In the genomic region with DNA sequence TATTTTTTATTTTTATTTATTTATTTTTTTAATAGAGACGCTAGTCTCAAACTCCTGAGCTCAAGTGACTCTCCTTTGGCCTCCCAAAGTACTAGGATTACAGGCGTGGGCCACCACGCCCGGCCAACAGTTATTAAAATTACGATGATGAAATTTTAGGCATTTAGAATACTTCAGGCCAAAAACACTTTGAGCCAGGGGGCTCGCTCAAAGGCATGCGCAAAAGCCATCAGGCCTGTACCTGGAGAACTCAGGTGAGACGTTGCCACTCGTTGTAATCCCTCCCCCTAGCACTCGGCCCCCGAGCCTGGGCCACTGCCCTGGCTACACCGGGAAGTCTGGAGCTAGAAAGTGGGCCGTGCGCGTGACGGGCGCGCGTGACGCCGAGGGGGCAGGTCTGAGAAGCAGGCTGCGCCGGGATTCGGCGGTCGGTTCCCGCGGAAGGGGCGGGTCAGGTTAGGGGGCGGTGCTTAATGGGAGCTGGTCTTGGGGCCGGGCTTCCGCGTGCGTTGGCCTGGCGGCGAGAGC, we compare ENCODE assay signal across 1 cellular context.
TF ChIP-seq lines count a peak whose summit lies in the region.

No MANE protein-coding gene starts in this region.

TF ChIP-seq in HepG2, 621 proteins besides CTCF, POLR2A, EP300 and RAD21 (continued from another document and continues in another):
- TF ChIP-seq SKIL (CRISPR knock-in tag; IDR thresholded peaks at IDR 0.05; ENCODE audit: borderline replicate concordance) (peak; percentile 70), ELF3 (CRISPR knock-in tag; IDR thresholded peaks at IDR 0.05) (peak; percentile 99), ZNF547 (CRISPR knock-in tag; IDR thresholded peaks at IDR 0.05) (no peak; the same call in none of the 2 replicates), ZNF790 (CRISPR knock-in tag; IDR thresholded peaks at IDR 0.05; ENCODE audit: borderline replicate concordance) (no peak), KMT2A (CRISPR knock-in tag; IDR thresholded peaks at IDR 0.05) (no peak; the same call in 1 of the 2 replicates), BCL3 (CRISPR knock-in tag; IDR thresholded peaks at IDR 0.05) (peak; percentile 60; the same call in 1 of the 2 replicates), ZNF510 (CRISPR knock-in tag; IDR thresholded peaks at IDR 0.05; ENCODE audit: low read depth) (peak; percentile 74), ZBTB43 (CRISPR knock-in tag; conservative IDR thresholded peaks at IDR 0.05) (peak; percentile 71), ZNF597 (CRISPR knock-in tag; IDR thresholded peaks at IDR 0.05) (no peak), ZBTB8A (CRISPR knock-in tag; IDR thresholded peaks at IDR 0.05; ENCODE audit: borderline replicate concordance, low read depth) (no peak; the same call in 1 of the 2 replicates), ZBTB44 (CRISPR knock-in tag; IDR thresholded peaks at IDR 0.05) (peak; percentile 93; the same call in 1 of the 2 replicates), ZKSCAN8 (CRISPR knock-in tag; IDR thresholded peaks at IDR 0.05; ENCODE audit: borderline replicate concordance) (peak; percentile 90), ZFP90 (CRISPR knock-in tag; IDR thresholded peaks at IDR 0.05; ENCODE audit: borderline replicate concordance) (peak; percentile 75; the same call in 1 of the 2 replicates), ZNF777 (CRISPR knock-in tag; IDR thresholded peaks at IDR 0.05) (no peak), NBN (conservative IDR thresholded peaks at IDR 0.05) (no peak), HMG20B (CRISPR knock-in tag; conservative IDR thresholded peaks at IDR 0.05) (peak; percentile 80), DZIP1 (CRISPR knock-in tag; IDR thresholded peaks at IDR 0.05) (no peak; the same call in 1 of the 2 replicates), GZF1 (CRISPR knock-in tag; IDR thresholded peaks at IDR 0.05) (no peak), IRF2 (CRISPR knock-in tag; IDR thresholded peaks at IDR 0.05) (peak; percentile 91), CENPBD1 (CRISPR knock-in tag; IDR thresholded peaks at IDR 0.05; ENCODE audit: borderline replicate concordance, low read depth) (no peak), SP140L (CRISPR knock-in tag; IDR thresholded peaks at IDR 0.05; ENCODE audit: borderline replicate concordance) (peak; percentile 56; the same call in 1 of the 2 replicates), POGZ (CRISPR knock-in tag; IDR thresholded peaks at IDR 0.05) (peak; percentile 91), EZH2 (conservative IDR thresholded peaks at IDR 0.05; ENCODE audit: low read depth, low read length) (no peak), ZNF713 (CRISPR knock-in tag; IDR thresholded peaks at IDR 0.05) (no peak; the same call in 1 of the 2 replicates), SAP130 (CRISPR knock-in tag; IDR thresholded peaks at IDR 0.05; ENCODE audit: low read depth) (peak; percentile 97), GATAD2A (CRISPR knock-in tag; IDR thresholded peaks at IDR 0.05) (peak; percentile 95), NONO (IDR thresholded peaks at IDR 0.05) (no peak), NONO (CRISPR knock-in tag; conservative IDR thresholded peaks at IDR 0.05) (peak; percentile 89), MED1 (CRISPR knock-in tag; IDR thresholded peaks at IDR 0.05) (peak; percentile 86), ZNF225 (CRISPR knock-in tag; IDR thresholded peaks at IDR 0.05) (no peak), HDAC2 (CRISPR knock-in tag; IDR thresholded peaks at IDR 0.05) (peak; percentile 96), TAF1 (CRISPR knock-in tag; IDR thresholded peaks at IDR 0.05) (peak; percentile 87), U2AF1 (optimal IDR thresholded peaks at IDR 0.05; ENCODE audit: low read depth, low read length) (peak; percentile 70), RARG (CRISPR knock-in tag; IDR thresholded peaks at IDR 0.05; ENCODE audit: low read depth) (no peak), PHF8 (CRISPR knock-in tag; IDR thresholded peaks at IDR 0.05) (peak; percentile 96), JUN (CRISPR knock-in tag; IDR thresholded peaks at IDR 0.05) (no peak; the same call in 1 of the 2 replicates), TARDBP (CRISPR knock-in tag; IDR thresholded peaks at IDR 0.05) (peak; percentile 93), ZNF850 (CRISPR knock-in tag; conservative IDR thresholded peaks at IDR 0.05) (no peak), ZNF468 (CRISPR knock-in tag; IDR thresholded peaks at IDR 0.05) (no peak)
- TF ChIP-seq, protein P1, sequence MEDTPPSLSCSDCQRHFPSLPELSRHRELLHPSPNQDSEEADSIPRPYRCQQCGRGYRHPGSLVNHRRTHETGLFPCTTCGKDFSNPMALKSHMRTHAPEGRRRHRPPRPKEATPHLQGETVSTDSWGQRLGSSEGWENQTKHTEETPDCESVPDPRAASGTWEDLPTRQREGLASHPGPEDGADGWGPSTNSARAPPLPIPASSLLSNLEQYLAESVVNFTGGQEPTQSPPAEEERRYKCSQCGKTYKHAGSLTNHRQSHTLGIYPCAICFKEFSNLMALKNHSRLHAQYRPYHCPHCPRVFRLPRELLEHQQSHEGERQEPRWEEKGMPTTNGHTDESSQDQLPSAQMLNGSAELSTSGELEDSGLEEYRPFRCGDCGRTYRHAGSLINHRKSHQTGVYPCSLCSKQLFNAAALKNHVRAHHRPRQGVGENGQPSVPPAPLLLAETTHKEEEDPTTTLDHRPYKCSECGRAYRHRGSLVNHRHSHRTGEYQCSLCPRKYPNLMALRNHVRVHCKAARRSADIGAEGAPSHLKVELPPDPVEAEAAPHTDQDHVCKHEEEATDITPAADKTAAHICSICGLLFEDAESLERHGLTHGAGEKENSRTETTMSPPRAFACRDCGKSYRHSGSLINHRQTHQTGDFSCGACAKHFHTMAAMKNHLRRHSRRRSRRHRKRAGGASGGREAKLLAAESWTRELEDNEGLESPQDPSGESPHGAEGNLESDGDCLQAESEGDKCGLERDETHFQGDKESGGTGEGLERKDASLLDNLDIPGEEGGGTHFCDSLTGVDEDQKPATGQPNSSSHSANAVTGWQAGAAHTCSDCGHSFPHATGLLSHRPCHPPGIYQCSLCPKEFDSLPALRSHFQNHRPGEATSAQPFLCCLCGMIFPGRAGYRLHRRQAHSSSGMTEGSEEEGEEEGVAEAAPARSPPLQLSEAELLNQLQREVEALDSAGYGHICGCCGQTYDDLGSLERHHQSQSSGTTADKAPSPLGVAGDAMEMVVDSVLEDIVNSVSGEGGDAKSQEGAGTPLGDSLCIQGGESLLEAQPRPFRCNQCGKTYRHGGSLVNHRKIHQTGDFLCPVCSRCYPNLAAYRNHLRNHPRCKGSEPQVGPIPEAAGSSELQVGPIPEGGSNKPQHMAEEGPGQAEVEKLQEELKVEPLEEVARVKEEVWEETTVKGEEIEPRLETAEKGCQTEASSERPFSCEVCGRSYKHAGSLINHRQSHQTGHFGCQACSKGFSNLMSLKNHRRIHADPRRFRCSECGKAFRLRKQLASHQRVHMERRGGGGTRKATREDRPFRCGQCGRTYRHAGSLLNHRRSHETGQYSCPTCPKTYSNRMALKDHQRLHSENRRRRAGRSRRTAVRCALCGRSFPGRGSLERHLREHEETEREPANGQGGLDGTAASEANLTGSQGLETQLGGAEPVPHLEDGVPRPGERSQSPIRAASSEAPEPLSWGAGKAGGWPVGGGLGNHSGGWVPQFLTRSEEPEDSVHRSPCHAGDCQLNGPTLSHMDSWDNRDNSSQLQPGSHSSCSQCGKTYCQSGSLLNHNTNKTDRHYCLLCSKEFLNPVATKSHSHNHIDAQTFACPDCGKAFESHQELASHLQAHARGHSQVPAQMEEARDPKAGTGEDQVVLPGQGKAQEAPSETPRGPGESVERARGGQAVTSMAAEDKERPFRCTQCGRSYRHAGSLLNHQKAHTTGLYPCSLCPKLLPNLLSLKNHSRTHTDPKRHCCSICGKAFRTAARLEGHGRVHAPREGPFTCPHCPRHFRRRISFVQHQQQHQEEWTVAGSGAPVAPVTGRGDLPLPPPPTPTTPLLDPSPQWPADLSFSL (CRISPR knock-in tag; IDR thresholded peaks at IDR 0.05): no peak
